ENCODE assay signal across 8 cellular contexts in the genomic region with DNA sequence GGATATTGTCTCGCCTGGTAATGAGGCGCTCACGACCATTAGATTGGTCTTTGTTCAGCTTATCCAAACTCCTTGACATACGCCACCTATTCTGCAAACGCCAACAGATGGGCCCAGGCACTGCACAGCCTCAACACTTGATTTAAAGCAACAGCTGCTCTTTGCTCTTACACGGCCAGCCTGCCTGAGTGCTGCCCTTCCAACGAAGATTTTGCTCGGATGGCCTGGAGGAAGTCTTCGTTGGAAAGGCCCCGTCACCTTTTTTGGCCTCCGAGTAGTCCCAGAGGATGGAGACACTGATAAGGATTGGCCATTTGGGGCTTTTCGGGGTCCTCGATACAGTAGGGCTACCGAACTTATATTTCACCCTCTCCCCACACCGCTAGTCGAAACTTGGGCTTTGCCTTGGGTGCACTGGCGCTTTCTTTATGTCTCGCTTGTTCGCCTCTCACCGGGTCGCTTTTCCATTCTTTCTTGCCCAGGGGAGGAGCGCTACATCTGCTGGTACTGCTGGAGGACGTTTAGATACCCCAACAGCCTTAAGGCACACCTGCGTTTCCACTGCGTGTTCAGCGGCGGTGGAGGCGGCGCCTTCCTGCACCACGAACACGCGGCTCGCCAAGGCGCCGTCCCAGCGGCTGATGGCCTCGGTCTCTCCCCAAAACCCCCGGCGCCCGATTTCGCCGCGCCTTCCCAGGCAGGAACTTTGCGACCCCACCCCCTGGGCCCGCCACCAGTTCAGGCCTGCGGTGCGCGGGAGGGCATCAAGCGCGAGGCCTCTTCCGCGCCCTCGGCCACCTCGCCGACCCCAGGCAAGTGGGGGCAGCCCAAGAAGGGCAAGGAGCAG. TPM values are rescaled to one million over a fixed set of nuclear protein-coding genes. Genes with fewer than 3 reads are reported as not detected.
A peak's percentile ranks its signal among the peaks of the same experiment; 100 is the strongest.
DNase-seq lines count a peak whose midpoint lies in the region; ATAC-seq and TF ChIP-seq lines count a peak whose summit lies in the region.

No MANE protein-coding gene starts in this region.

- intact Hi-C loops in testis (cut with DNase I; ENCODE audit: low total_unique reads): no loop called here

- H3K9me3 ChIP-seq in right atrium auricular region: no peaks in the 10 kb centered on the region
- no peaks in the 10 kb centered on the region for H3K9me3 ChIP-seq in testis

- peak overlapping the region; percentile 85 to 91 for H3K4me3 Mint-ChIP-seq in activated T-cell treated with anti-CD3 and anti-CD28 coated beads, Interleukin-2, amount 50 U/mL, for 72 hours

- no peak for DNase-seq in activated T-cell treated with anti-CD3 and anti-CD28 coated beads, Interleukin-2, amount 50 U/mL, for 72 hours
- no peak for DNase-seq in activated T-cell treated with anti-CD3 and anti-CD28 coated beads for 4 hours
- peak; percentile 41 for DNase-seq in NCI-H1694 (lab: John Stamatoyannopoulos, UW)
- DNase-seq in right atrium auricular region (ENCODE audit: low spot score): no peak
- DNase-seq in testis: no peak
- no peak for DNase-seq in SIG-M5 (lab: John Stamatoyannopoulos, UW)
- no peak for DNase-seq in iPS-NIHi7 (ENCODE audit: extremely low spot score)

- no peak overlapping the region for H3K27ac ChIP-seq in right atrium auricular region
- no peak overlapping the region for H3K27ac ChIP-seq in testis

- TF ChIP-seq CTCF in right atrium auricular region (IDR thresholded peaks at IDR 0.05) (no peak), testis (IDR thresholded peaks at IDR 0.05) (no peak)

- peaks cover 32% of the 10 kb centered on the region for H3K4me1 Mint-ChIP-seq in activated T-cell treated with anti-CD3 and anti-CD28 coated beads, Interleukin-2, amount 50 U/mL, for 72 hours (ENCODE audit: low read depth)

- H3K4me3 ChIP-seq in right atrium auricular region (peak overlapping the region; percentile 14 to 52), testis (peak overlapping the region; percentile 41 to 62)

- 8 to 11% methylated on average over 44 to 51 of the region's 55 CpGs for WGBS in testis, 2 donors

- ATAC-seq in activated T-cell treated with anti-CD3 and anti-CD28 coated beads, Interleukin-2, amount 50 U/mL, for 72 hours (replicated peaks in 1 of 2): peak; percentile 5 to 7
- no peak for ATAC-seq in HG02973 (IDR thresholded peaks at IDR 0.05; ENCODE audit: unreplicated experiment)

- peaks cover 45 to 79% of the 10 kb centered on the region in 2 donors for H3K27me3 ChIP-seq in right atrium auricular region
- peaks cover 3% of the 10 kb centered on the region for H3K27me3 ChIP-seq in testis

- H3K36me3 ChIP-seq in right atrium auricular region: no peaks in the 10 kb centered on the region
- no peaks in the 10 kb centered on the region for H3K36me3 ChIP-seq in testis (ENCODE audit: low read depth, missing control alignments)

- H3K4me1 ChIP-seq in right atrium auricular region: peaks cover 0 to 24% of the 10 kb centered on the region in 2 donors
- H3K4me1 ChIP-seq in testis: no peaks in the 10 kb centered on the region

- H3K36me3 Mint-ChIP-seq in activated T-cell treated with anti-CD3 and anti-CD28 coated beads, Interleukin-2, amount 50 U/mL, for 72 hours (ENCODE audit: insufficient read depth in 2 of 2): peaks cover 0 to 5% of the 10 kb centered on the region in 2 donors

- no peak for TF ChIP-seq POLR2A in testis (IDR thresholded peaks at IDR 0.05)

- peaks cover 75% of the 10 kb centered on the region for H3K27me3 Mint-ChIP-seq in activated T-cell treated with anti-CD3 and anti-CD28 coated beads, Interleukin-2, amount 50 U/mL, for 72 hours (ENCODE audit: low read depth)

- no peak overlapping the region for H3K27ac Mint-ChIP-seq in activated T-cell treated with anti-CD3 and anti-CD28 coated beads, Interleukin-2, amount 50 U/mL, for 72 hours

- H3K9me3 Mint-ChIP-seq in activated T-cell treated with anti-CD3 and anti-CD28 coated beads, Interleukin-2, amount 50 U/mL, for 72 hours: no peaks in the 10 kb centered on the region

RNA-seq across cellular contexts. Expression of gene PRDM13, which starts 6.1 kb away (rescaled TPM):
- total RNA-seq in activated T-cell treated with anti-CD3 and anti-CD28 coated beads, Interleukin-2, amount 50 U/mL, for 72 hours: not detected
- total RNA-seq in right atrium auricular region (not detected), testis (1 to 10 TPM in 1 of 2 donors, under 1 TPM in 1; 0.68 to 1.0 TPM)
- 0.16 TPM for polyA plus RNA-seq in testis (ENCODE audit: insufficient read depth, low read depth, low replicate concordance)

RNA-seq across cellular contexts. Expression of gene CCNC, which starts 44.3 kb away (rescaled TPM):
- 10 to 100 TPM; 39.7 to 46.6 TPM for total RNA-seq in activated T-cell treated with anti-CD3 and anti-CD28 coated beads, Interleukin-2, amount 50 U/mL, for 72 hours
- total RNA-seq in right atrium auricular region (10 to 100 TPM; 17.6 to 23.1 TPM), testis (10 to 100 TPM; 22.6 to 26.3 TPM)
- 27.8 TPM for polyA plus RNA-seq in testis (ENCODE audit: insufficient read depth, low read depth, low replicate concordance)
